In genomic region chr14:19878029-19878642, GRCh38 we compare ENCODE assay signal across 8 cellular contexts. TPM values are rescaled to one million over a fixed set of nuclear protein-coding genes. Genes with fewer than 3 reads are reported as not detected.
DNase-seq lines count a peak whose midpoint lies in the region; ATAC-seq, FAIRE-seq and TF ChIP-seq lines count a peak whose summit lies in the region.

No MANE protein-coding gene starts in this region.

- H3K9me3 ChIP-seq in astrocyte (ENCODE audit: insufficient read depth, low read depth, low read length): peaks cover 7% of the 10 kb centered on the region

- FAIRE-seq in astrocyte (lab: Jason Lieb, UNC): no peak

- H3K27ac Mint-ChIP-seq in astrocyte (ENCODE audit: unreplicated experiment) (no peak overlapping the region), mesothelial cell of epicardium (no peak overlapping the region)

- ATAC-seq in HG03521 (IDR thresholded peaks at IDR 0.05; ENCODE audit: unreplicated experiment) (no peak), HG03039 (IDR thresholded peaks at IDR 0.05; ENCODE audit: unreplicated experiment) (no peak), sciatic nerve (no peak)

- TF ChIP-seq RAD21 in Ishikawa (IDR thresholded peaks at IDR 0.05; ENCODE audit: low read depth): peak; percentile 37; the same call in 1 of the 2 replicates

- intact Hi-C loops in sciatic nerve (cut with DNase I): no loop called here

- H3K27ac ChIP-seq in astrocyte (ENCODE audit: low read depth, low read length): no peak overlapping the region

- no peaks in the 10 kb centered on the region for H3K36me3 Mint-ChIP-seq in astrocyte (ENCODE audit: low read depth, unreplicated experiment)
- no peaks in the 10 kb centered on the region for H3K36me3 Mint-ChIP-seq in mesothelial cell of epicardium

- H3K4me2 ChIP-seq in astrocyte (ENCODE audit: low read length): no peak overlapping the region

- no peaks in the 10 kb centered on the region for H3K27me3 ChIP-seq in astrocyte (ENCODE audit: insufficient read depth, low read length)

- no peaks in the 10 kb centered on the region for H3K79me2 ChIP-seq in astrocyte (ENCODE audit: insufficient read depth, low read length)

- no peaks in the 10 kb centered on the region for H3K9me3 Mint-ChIP-seq in astrocyte (ENCODE audit: unreplicated experiment)
- peaks cover 47% of the 10 kb centered on the region for H3K9me3 Mint-ChIP-seq in mesothelial cell of epicardium

- TF ChIP-seq EP300 in Ishikawa (IDR thresholded peaks at IDR 0.05; ENCODE audit: borderline replicate concordance): no peak

- no peaks in the 10 kb centered on the region for H3K4me1 ChIP-seq in astrocyte (ENCODE audit: insufficient read depth, low read length)

- H4K20me1 ChIP-seq in astrocyte (ENCODE audit: insufficient read depth, low read length): no peaks in the 10 kb centered on the region

- no peak overlapping the region for H3K9ac ChIP-seq in astrocyte (ENCODE audit: low read length)

- H2AFZ ChIP-seq in astrocyte (ENCODE audit: low read depth, low read length): no peak overlapping the region

- no peak overlapping the region for H3K4me3 ChIP-seq in astrocyte (ENCODE audit: insufficient read depth, low read depth, low read length)

- TF ChIP-seq CTCF in astrocyte (IDR thresholded peaks at IDR 0.05; ENCODE audit: insufficient read depth, low read depth, low read length) (peak; percentile 26), mesothelial cell of epicardium (IDR thresholded peaks at IDR 0.05; ENCODE audit: unreplicated experiment) (peak; percentile 89)

- no peaks in the 10 kb centered on the region for H3K36me3 ChIP-seq in astrocyte (ENCODE audit: insufficient read depth, low read length)

- H3K4me1 Mint-ChIP-seq in astrocyte (ENCODE audit: low read depth, unreplicated experiment) (no peaks in the 10 kb centered on the region), mesothelial cell of epicardium (no peaks in the 10 kb centered on the region)

- H3K27me3 Mint-ChIP-seq in astrocyte (ENCODE audit: low read depth, unreplicated experiment) (no peaks in the 10 kb centered on the region), mesothelial cell of epicardium (ENCODE audit: low read depth) (no peaks in the 10 kb centered on the region)

- DNase-seq in ELR (ENCODE audit: low read depth) (peak; percentile 15), astrocyte (ENCODE audit: low read depth) (no peak), mesothelial cell of epicardium (ENCODE audit: low spot score in 2 of 2, unreplicated experiment in 2 of 2) (no peak), NCI-H524 treated with DMSO at 0.1 percent for 48 hours (lab: John Stamatoyannopoulos, UW) (no peak), sciatic nerve (ENCODE audit: low spot score) (no peak)

- H3K4me3 Mint-ChIP-seq in astrocyte (ENCODE audit: unreplicated experiment) (no peak overlapping the region), mesothelial cell of epicardium (no peak overlapping the region)

TF ChIP-seq in Ishikawa, 13 proteins besides CTCF, POLR2A, EP300 and RAD21:
- TF ChIP-seq ZBTB7A (IDR thresholded peaks at IDR 0.05; ENCODE audit: low read depth): no peak
- TF ChIP-seq TCF12 (IDR thresholded peaks at IDR 0.05; ENCODE audit: low read depth): no peak
- TF ChIP-seq EGR1 (IDR thresholded peaks at IDR 0.05): no peak
- no peak for TF ChIP-seq TEAD4 (IDR thresholded peaks at IDR 0.05)
- no peak for TF ChIP-seq CEBPB (IDR thresholded peaks at IDR 0.05)
- no peak for TF ChIP-seq YY1 (IDR thresholded peaks at IDR 0.05; ENCODE audit: low read depth)
- no peak for TF ChIP-seq MAX (IDR thresholded peaks at IDR 0.05)
- TF ChIP-seq TAF1 (IDR thresholded peaks at IDR 0.05; ENCODE audit: low read depth): no peak
- TF ChIP-seq USF1 (IDR thresholded peaks at IDR 0.05): no peak
- TF ChIP-seq REST (IDR thresholded peaks at IDR 0.05; ENCODE audit: low read depth): no peak
- TF ChIP-seq FOXM1 (IDR thresholded peaks at IDR 0.05; ENCODE audit: borderline replicate concordance, low read depth): no peak
- TF ChIP-seq NFIC (IDR thresholded peaks at IDR 0.05): no peak
- TF ChIP-seq CREB1 (IDR thresholded peaks at IDR 0.05; ENCODE audit: low read depth): no peak

RNA-seq across cellular contexts. Expression of gene OR4K2, which starts 3.2 kb away (rescaled TPM):
- total RNA-seq in astrocyte (not detected in 2 replicates), mesothelial cell of epicardium (not detected in 3 replicates), sciatic nerve (not detected)

RNA-seq across cellular contexts. Expression of gene OR4K5, which starts 42.3 kb away (rescaled TPM):
- not detected in 2 replicates for total RNA-seq in astrocyte
- not detected in 3 replicates for total RNA-seq in mesothelial cell of epicardium
- total RNA-seq in sciatic nerve: not detected

RNA-seq across cellular contexts. Expression of gene OR4K1, which starts 52.6 kb away (rescaled TPM):
- total RNA-seq in astrocyte (not detected in 2 replicates), mesothelial cell of epicardium (not detected in 3 replicates), sciatic nerve (not detected)
